In the genomic region with DNA sequence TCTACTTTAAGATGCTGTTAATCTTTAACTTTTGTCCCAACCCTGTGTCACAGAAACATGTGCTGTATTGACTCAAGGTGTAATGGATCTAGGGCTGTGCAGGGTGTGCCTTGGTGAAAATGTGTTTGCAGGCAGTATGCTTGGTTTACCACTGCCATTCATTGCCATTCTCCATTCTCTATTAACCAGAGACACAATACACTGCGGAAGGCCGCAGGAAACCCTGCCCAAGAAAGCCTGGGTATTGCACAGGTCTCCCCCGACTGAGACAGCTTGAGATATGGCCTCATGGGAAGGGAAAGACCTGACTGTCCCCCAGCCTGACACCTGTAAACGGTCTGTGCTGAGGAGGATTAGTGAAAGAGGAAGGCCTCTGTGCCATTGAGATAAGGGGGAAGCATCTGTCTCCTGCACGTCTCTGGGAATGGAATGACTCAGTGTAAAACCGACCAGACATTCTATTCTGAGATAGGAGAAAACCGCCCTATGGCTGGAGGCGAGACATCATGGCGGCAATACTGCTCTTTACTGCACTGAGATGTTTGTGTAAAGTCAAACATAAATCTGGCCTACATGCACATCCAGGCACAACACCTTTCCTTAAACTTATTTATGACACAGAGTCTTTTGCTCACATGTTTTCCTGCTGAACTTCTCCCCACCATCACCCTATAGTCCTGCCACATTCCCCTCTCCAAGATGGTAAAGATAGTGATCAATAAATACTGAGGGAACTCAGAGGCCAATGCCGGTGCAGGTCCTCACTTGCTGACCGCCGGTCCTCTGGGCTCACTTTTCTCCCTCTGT, we compare ENCODE assay signal across 1 cellular context.
A peak's percentile ranks its signal among the peaks of the same experiment; 100 is the strongest.
TF ChIP-seq lines count a peak whose summit lies in the region.

No MANE protein-coding gene starts in this region.

TF ChIP-seq in K562, 482 proteins besides CTCF, POLR2A, EP300 and RAD21 (continued from another document and continues in another):
- TF ChIP-seq, protein P1, sequence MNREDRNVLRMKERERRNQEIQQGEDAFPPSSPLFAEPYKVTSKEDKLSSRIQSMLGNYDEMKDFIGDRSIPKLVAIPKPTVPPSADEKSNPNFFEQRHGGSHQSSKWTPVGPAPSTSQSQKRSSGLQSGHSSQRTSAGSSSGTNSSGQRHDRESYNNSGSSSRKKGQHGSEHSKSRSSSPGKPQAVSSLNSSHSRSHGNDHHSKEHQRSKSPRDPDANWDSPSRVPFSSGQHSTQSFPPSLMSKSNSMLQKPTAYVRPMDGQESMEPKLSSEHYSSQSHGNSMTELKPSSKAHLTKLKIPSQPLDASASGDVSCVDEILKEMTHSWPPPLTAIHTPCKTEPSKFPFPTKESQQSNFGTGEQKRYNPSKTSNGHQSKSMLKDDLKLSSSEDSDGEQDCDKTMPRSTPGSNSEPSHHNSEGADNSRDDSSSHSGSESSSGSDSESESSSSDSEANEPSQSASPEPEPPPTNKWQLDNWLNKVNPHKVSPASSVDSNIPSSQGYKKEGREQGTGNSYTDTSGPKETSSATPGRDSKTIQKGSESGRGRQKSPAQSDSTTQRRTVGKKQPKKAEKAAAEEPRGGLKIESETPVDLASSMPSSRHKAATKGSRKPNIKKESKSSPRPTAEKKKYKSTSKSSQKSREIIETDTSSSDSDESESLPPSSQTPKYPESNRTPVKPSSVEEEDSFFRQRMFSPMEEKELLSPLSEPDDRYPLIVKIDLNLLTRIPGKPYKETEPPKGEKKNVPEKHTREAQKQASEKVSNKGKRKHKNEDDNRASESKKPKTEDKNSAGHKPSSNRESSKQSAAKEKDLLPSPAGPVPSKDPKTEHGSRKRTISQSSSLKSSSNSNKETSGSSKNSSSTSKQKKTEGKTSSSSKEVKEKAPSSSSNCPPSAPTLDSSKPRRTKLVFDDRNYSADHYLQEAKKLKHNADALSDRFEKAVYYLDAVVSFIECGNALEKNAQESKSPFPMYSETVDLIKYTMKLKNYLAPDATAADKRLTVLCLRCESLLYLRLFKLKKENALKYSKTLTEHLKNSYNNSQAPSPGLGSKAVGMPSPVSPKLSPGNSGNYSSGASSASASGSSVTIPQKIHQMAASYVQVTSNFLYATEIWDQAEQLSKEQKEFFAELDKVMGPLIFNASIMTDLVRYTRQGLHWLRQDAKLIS (CRISPR knock-in tag; IDR thresholded peaks at IDR 0.05), result no peak
- TF ChIP-seq RFX5 (IDR thresholded peaks at IDR 0.05; ENCODE audit: low read depth, low read length) (no peak), ZNF134 (CRISPR knock-in tag; conservative IDR thresholded peaks at IDR 0.05) (0 out of 2 replicates have a peak, but pooled peaks have one; percentile 37), BACH1 (tag; IDR thresholded peaks at IDR 0.05) (peak; percentile 92), ZNF586 (CRISPR knock-in tag; conservative IDR thresholded peaks at IDR 0.05) (no peak), TGIF2 (CRISPR knock-in tag; IDR thresholded peaks at IDR 0.05) (no peak), ATF7 (IDR thresholded peaks at IDR 0.05) (peak; percentile 86), ZBTB7A (IDR thresholded peaks at IDR 0.05; ENCODE audit: borderline replicate concordance, control insufficient read depth, low read depth, low read length) (peak; percentile 49; the same call in 1 of the 2 replicates), KDM5B (IDR thresholded peaks at IDR 0.05; ENCODE audit: insufficient replicate concordance, low read depth, low read length) (peak; percentile 26), TRIM24 (IDR thresholded peaks at IDR 0.05) (peak; percentile 99), ZBTB8A (IDR thresholded peaks at IDR 0.05; ENCODE audit: partially characterized antibody) (no peak), MTA2 (IDR thresholded peaks at IDR 0.05; ENCODE audit: low read depth) (peak; percentile 97), HDAC6 (IDR thresholded peaks at IDR 0.05; ENCODE audit: low read depth, low read length) (no peak), FUS (optimal IDR thresholded peaks at IDR 0.05; ENCODE audit: low read depth, low read length) (no peak), ETV6 (IDR thresholded peaks at IDR 0.05; ENCODE audit: borderline replicate concordance in 1 of 2, low read depth in 2 of 2, low read length in 1 of 2) (peak in 1 of 2 experiments; percentile 71; a peak in 2 of 4 replicates), ETV6 (CRISPR knock-in tag; IDR thresholded peaks at IDR 0.05; ENCODE audit: borderline replicate concordance) (no peak), RFX7 (CRISPR knock-in tag; IDR thresholded peaks at IDR 0.05) (no peak), MYNN (IDR thresholded peaks at IDR 0.05) (peak; percentile 92), MYNN (CRISPR knock-in tag; IDR thresholded peaks at IDR 0.05) (no peak), PHTF2 (CRISPR knock-in tag; IDR thresholded peaks at IDR 0.05) (no peak), HDGF (IDR thresholded peaks at IDR 0.05) (no peak), PRMT5 (CRISPR knock-in tag; IDR thresholded peaks at IDR 0.05) (no peak), MAFF (IDR thresholded peaks at IDR 0.05; ENCODE audit: low read length) (peak; percentile 86), ARID1B (IDR thresholded peaks at IDR 0.05) (peak; percentile 99), HOXB6 (CRISPR knock-in tag; IDR thresholded peaks at IDR 0.05; ENCODE audit: borderline replicate concordance) (no peak), FOXK1 (CRISPR knock-in tag; IDR thresholded peaks at IDR 0.05; ENCODE audit: borderline replicate concordance) (peak; percentile 45; the same call in 1 of the 2 replicates), ZNF384 (IDR thresholded peaks at IDR 0.05; ENCODE audit: low read depth, low read length) (no peak), KAT7 (CRISPR knock-in tag; IDR thresholded peaks at IDR 0.05; ENCODE audit: borderline replicate concordance) (peak; percentile 53; the same call in 1 of the 2 replicates), POLR3G (IDR thresholded peaks at IDR 0.05; ENCODE audit: extremely low read depth, insufficient read length, insufficient replicate concordance) (no peak), BRD4 (IDR thresholded peaks at IDR 0.05) (no peak), TEAD1 (CRISPR knock-in tag; IDR thresholded peaks at IDR 0.05) (peak; percentile 41 to 89; a peak in 2 of 4 replicates), SIX5 (IDR thresholded peaks at IDR 0.05; ENCODE audit: borderline replicate concordance in 1 of 2, insufficient read depth in 1 of 2, low read depth in 1 of 2, low read length in 2 of 2) (no peak), ARID2 (IDR thresholded peaks at IDR 0.05) (no peak), HDAC2 (IDR thresholded peaks at IDR 0.05) (peak; percentile 92), ASH1L (IDR thresholded peaks at IDR 0.05; ENCODE audit: borderline replicate concordance, low read depth, partially characterized antibody) (peak; percentile 7), ZNF561 (CRISPR knock-in tag; conservative IDR thresholded peaks at IDR 0.05) (no peak), ELF4 (CRISPR knock-in tag; IDR thresholded peaks at IDR 0.05) (peak; percentile 88), ZNF445 (CRISPR knock-in tag; IDR thresholded peaks at IDR 0.05; ENCODE audit: low read depth) (no peak), ZC3H4 (CRISPR knock-in tag; IDR thresholded peaks at IDR 0.05; ENCODE audit: borderline replicate concordance) (no peak)
- TF ChIP-seq, protein P2, sequence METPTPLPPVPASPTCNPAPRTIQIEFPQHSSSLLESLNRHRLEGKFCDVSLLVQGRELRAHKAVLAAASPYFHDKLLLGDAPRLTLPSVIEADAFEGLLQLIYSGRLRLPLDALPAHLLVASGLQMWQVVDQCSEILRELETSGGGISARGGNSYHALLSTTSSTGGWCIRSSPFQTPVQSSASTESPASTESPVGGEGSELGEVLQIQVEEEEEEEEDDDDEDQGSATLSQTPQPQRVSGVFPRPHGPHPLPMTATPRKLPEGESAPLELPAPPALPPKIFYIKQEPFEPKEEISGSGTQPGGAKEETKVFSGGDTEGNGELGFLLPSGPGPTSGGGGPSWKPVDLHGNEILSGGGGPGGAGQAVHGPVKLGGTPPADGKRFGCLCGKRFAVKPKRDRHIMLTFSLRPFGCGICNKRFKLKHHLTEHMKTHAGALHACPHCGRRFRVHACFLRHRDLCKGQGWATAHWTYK (CRISPR knock-in tag; IDR thresholded peaks at IDR 0.05), result peak; percentile 96
- TF ChIP-seq, protein P3, sequence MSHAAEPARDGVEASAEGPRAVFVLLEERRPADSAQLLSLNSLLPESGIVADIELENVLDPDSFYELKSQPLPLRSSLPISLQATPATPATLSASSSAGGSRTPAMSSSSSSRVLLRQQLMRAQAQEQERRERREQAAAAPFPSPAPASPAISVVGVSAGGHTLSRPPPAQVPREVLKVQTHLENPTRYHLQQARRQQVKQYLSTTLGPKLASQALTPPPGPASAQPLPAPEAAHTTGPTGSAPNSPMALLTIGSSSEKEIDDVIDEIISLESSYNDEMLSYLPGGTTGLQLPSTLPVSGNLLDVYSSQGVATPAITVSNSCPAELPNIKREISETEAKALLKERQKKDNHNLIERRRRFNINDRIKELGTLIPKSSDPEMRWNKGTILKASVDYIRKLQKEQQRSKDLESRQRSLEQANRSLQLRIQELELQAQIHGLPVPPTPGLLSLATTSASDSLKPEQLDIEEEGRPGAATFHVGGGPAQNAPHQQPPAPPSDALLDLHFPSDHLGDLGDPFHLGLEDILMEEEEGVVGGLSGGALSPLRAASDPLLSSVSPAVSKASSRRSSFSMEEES (CRISPR knock-in tag; IDR thresholded peaks at IDR 0.05), result no peak
- TF ChIP-seq, protein P4, sequence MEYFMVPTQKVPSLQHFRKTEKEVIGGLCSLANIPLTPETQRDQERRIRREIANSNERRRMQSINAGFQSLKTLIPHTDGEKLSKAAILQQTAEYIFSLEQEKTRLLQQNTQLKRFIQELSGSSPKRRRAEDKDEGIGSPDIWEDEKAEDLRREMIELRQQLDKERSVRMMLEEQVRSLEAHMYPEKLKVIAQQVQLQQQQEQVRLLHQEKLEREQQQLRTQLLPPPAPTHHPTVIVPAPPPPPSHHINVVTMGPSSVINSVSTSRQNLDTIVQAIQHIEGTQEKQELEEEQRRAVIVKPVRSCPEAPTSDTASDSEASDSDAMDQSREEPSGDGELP (CRISPR knock-in tag; IDR thresholded peaks at IDR 0.05; ENCODE audit: borderline replicate concordance), result peak; percentile 86
- TF ChIP-seq, protein P5, sequence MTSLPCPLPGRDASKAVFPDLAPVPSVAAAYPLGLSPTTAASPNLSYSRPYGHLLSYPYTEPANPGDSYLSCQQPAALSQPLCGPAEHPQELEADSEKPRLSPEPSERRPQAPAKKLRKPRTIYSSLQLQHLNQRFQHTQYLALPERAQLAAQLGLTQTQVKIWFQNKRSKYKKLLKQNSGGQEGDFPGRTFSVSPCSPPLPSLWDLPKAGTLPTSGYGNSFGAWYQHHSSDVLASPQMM (CRISPR knock-in tag; IDR thresholded peaks at IDR 0.05), result no peak
- TF ChIP-seq, protein P6, sequence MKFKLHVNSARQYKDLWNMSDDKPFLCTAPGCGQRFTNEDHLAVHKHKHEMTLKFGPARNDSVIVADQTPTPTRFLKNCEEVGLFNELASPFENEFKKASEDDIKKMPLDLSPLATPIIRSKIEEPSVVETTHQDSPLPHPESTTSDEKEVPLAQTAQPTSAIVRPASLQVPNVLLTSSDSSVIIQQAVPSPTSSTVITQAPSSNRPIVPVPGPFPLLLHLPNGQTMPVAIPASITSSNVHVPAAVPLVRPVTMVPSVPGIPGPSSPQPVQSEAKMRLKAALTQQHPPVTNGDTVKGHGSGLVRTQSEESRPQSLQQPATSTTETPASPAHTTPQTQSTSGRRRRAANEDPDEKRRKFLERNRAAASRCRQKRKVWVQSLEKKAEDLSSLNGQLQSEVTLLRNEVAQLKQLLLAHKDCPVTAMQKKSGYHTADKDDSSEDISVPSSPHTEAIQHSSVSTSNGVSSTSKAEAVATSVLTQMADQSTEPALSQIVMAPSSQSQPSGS (CRISPR knock-in tag; IDR thresholded peaks at IDR 0.05), result no peak
- TF ChIP-seq, protein P7, sequence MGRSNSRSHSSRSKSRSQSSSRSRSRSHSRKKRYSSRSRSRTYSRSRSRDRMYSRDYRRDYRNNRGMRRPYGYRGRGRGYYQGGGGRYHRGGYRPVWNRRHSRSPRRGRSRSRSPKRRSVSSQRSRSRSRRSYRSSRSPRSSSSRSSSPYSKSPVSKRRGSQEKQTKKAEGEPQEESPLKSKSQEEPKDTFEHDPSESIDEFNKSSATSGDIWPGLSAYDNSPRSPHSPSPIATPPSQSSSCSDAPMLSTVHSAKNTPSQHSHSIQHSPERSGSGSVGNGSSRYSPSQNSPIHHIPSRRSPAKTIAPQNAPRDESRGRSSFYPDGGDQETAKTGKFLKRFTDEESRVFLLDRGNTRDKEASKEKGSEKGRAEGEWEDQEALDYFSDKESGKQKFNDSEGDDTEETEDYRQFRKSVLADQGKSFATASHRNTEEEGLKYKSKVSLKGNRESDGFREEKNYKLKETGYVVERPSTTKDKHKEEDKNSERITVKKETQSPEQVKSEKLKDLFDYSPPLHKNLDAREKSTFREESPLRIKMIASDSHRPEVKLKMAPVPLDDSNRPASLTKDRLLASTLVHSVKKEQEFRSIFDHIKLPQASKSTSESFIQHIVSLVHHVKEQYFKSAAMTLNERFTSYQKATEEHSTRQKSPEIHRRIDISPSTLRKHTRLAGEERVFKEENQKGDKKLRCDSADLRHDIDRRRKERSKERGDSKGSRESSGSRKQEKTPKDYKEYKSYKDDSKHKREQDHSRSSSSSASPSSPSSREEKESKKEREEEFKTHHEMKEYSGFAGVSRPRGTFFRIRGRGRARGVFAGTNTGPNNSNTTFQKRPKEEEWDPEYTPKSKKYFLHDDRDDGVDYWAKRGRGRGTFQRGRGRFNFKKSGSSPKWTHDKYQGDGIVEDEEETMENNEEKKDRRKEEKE (IDR thresholded peaks at IDR 0.05; ENCODE audit: borderline replicate concordance in 1 of 2, control insufficient read depth in 1 of 2, low read depth in 2 of 2, low read length in 1 of 2), result no peak
- TF ChIP-seq, protein P8, sequence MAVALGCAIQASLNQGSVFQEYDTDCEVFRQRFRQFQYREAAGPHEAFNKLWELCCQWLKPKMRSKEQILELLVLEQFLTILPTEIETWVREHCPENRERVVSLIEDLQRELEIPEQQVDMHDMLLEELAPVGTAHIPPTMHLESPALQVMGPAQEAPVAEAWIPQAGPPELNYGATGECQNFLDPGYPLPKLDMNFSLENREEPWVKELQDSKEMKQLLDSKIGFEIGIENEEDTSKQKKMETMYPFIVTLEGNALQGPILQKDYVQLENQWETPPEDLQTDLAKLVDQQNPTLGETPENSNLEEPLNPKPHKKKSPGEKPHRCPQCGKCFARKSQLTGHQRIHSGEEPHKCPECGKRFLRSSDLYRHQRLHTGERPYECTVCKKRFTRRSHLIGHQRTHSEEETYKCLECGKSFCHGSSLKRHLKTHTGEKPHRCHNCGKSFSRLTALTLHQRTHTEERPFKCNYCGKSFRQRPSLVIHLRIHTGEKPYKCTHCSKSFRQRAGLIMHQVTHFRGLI (CRISPR knock-in tag; IDR thresholded peaks at IDR 0.05), result no peak; the same call in 1 of the 2 replicates
- TF ChIP-seq, protein P9, sequence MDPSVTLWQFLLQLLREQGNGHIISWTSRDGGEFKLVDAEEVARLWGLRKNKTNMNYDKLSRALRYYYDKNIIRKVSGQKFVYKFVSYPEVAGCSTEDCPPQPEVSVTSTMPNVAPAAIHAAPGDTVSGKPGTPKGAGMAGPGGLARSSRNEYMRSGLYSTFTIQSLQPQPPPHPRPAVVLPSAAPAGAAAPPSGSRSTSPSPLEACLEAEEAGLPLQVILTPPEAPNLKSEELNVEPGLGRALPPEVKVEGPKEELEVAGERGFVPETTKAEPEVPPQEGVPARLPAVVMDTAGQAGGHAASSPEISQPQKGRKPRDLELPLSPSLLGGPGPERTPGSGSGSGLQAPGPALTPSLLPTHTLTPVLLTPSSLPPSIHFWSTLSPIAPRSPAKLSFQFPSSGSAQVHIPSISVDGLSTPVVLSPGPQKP (CRISPR knock-in tag; IDR thresholded peaks at IDR 0.05), result no peak
